ENCODE assay signal across 8 cellular contexts in genomic region chr9:34989056-34989945, GRCh38.
DNase-seq lines count a peak whose midpoint lies in the region; ATAC-seq and TF ChIP-seq lines count a peak whose summit lies in the region.

DNAJB5 (plus strand) TSS chr9:34989745; CDS start chr9:34990631, 886 bp downstream.

- peak within 1 kb of the TSS; percentile 84 for H3K9ac ChIP-seq in OCI-LY3 (ENCODE audit: low read length)

- TF ChIP-seq CTCF in OCI-LY3 (IDR thresholded peaks at IDR 0.05; ENCODE audit: low read depth, low read length) = no peak

- peak; percentile 87 for ATAC-seq in GM21528 (IDR thresholded peaks at IDR 0.05; ENCODE audit: low FRiP score, unreplicated experiment)

- H3K4me3 ChIP-seq in OCI-LY3 (ENCODE audit: low read length) = peak within 1 kb of the TSS; percentile 91

- DNase-seq in DMS 273 treated with DMSO at 0.1 percent for 48 hours (lab: John Stamatoyannopoulos, UW) = peak; percentile 99
- peak; percentile 97 for DNase-seq in HuH-7.5 (ENCODE audit: low spot score)
- DNase-seq in activated T-cell treated with anti-CD3 and anti-CD28 coated beads for 4 hours = peak; percentile 93
- peak; percentile 97 for DNase-seq in epidermal melanocyte (ENCODE audit: insufficient read length, low spot score)
- peak; percentile 100 for DNase-seq in midbrain (lab: John Stamatoyannopoulos, UW)
- peak; percentile 94 to 96 for DNase-seq in stimulated activated CD8-positive, alpha-beta memory T cell treated with anti-CD3 and anti-CD28 coated beads, Interleukin-15, amount 100 ng/mL, for 48 hours (ENCODE audit: low read depth in 2 of 2)

- peak within 1 kb of the TSS; percentile 86 for H2AFZ ChIP-seq in OCI-LY3 (ENCODE audit: low read depth, low read length)

- H3K4me2 ChIP-seq in OCI-LY3 (ENCODE audit: low read length) = peak within 1 kb of the TSS; percentile 94

- peaks cover 16% of the 10 kb centered on the region for H3K79me2 ChIP-seq in OCI-LY3 (ENCODE audit: low read length)

- H3K36me3 ChIP-seq in OCI-LY3 (replicated peaks; ENCODE audit: low read depth, low read length) = peaks cover 4% of the 10 kb centered on the region

- H4K20me1 ChIP-seq in OCI-LY3 (ENCODE audit: insufficient read depth, low read length) = peaks cover 5% of the 10 kb centered on the region; the same call in 1 of the 2 replicates

- H3K4me1 ChIP-seq in OCI-LY3 (ENCODE audit: low read length) = peaks cover 78% of the 10 kb centered on the region

- H3K9me3 ChIP-seq in OCI-LY3 (ENCODE audit: insufficient read depth, low read length) = no peaks in the 10 kb centered on the region

- H3K27me3 ChIP-seq in OCI-LY3 (ENCODE audit: low read depth, low read length) = no peaks in the 10 kb centered on the region

- H3K27ac ChIP-seq in OCI-LY3 (ENCODE audit: low read length) = peak within 1 kb of the TSS; percentile 67

Comparison
In these comparisons a context has a peak if more than half of its experiments do, and no peak if none do; other contexts are left out.
1. Peak in every context shown above with its lines: DNase-seq, ATAC-seq, H3K4me3 ChIP-seq and H3K27ac ChIP-seq.